1 cellular context compared by ENCODE assay signal in the genomic region with DNA sequence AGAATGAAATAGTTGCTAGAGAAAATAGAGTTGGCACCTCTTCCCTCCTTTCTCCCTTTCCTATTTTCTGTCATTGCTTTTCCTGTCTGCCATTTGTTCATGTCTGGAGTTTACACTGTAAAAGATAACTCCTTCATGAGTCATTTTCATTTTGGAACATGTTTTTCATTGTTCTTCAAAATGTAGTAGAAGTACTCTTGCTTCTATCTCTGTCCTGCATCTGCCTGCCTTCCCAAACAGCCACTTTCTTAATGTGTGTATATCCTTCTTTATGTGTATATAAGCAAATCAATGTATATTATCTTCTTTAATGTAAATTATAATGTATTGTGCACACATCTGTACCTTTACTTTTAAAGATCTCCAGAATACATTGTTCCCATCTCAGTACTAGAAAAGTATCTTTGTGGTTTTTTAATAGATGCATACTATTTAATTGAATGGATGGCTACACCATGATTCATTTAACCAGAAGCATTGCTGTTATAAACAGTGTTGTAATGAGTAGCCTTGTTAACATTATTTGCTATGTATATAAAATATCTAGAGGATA.
TF ChIP-seq lines count a peak whose summit lies in the region.

No MANE protein-coding gene starts in this region.

TF ChIP-seq in K562, 482 proteins besides CTCF, POLR2A, EP300 and RAD21 (continued from another document and continues in another):
- TF ChIP-seq, protein P1, sequence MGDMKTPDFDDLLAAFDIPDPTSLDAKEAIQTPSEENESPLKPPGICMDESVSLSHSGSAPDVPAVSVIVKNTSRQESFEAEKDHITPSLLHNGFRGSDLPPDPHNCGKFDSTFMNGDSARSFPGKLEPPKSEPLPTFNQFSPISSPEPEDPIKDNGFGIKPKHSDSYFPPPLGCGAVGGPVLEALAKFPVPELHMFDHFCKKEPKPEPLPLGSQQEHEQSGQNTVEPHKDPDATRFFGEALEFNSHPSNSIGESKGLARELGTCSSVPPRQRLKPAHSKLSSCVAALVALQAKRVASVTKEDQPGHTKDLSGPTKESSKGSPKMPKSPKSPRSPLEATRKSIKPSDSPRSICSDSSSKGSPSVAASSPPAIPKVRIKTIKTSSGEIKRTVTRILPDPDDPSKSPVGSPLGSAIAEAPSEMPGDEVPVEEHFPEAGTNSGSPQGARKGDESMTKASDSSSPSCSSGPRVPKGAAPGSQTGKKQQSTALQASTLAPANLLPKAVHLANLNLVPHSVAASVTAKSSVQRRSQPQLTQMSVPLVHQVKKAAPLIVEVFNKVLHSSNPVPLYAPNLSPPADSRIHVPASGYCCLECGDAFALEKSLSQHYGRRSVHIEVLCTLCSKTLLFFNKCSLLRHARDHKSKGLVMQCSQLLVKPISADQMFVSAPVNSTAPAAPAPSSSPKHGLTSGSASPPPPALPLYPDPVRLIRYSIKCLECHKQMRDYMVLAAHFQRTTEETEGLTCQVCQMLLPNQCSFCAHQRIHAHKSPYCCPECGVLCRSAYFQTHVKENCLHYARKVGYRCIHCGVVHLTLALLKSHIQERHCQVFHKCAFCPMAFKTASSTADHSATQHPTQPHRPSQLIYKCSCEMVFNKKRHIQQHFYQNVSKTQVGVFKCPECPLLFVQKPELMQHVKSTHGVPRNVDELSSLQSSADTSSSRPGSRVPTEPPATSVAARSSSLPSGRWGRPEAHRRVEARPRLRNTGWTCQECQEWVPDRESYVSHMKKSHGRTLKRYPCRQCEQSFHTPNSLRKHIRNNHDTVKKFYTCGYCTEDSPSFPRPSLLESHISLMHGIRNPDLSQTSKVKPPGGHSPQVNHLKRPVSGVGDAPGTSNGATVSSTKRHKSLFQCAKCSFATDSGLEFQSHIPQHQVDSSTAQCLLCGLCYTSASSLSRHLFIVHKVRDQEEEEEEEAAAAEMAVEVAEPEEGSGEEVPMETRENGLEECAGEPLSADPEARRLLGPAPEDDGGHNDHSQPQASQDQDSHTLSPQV (IDR thresholded peaks at IDR 0.05): peak; percentile 75
- no peak for TF ChIP-seq ZNF12 (CRISPR knock-in tag; IDR thresholded peaks at IDR 0.05)
- TF ChIP-seq CBX3 (IDR thresholded peaks at IDR 0.05; ENCODE audit: borderline replicate concordance in 1 of 2, low read length in 2 of 2): 0 out of 3 replicates have a peak, but pooled peaks of 1 of the 2 experiments have one; percentile 18
- no peak for TF ChIP-seq ZNF76 (CRISPR knock-in tag; IDR thresholded peaks at IDR 0.05; ENCODE audit: borderline replicate concordance)
- no peak for TF ChIP-seq KDM2B (CRISPR knock-in tag; IDR thresholded peaks at IDR 0.05)
- no peak for TF ChIP-seq SREBF2 (CRISPR knock-in tag; IDR thresholded peaks at IDR 0.05)
- TF ChIP-seq, protein P2, sequence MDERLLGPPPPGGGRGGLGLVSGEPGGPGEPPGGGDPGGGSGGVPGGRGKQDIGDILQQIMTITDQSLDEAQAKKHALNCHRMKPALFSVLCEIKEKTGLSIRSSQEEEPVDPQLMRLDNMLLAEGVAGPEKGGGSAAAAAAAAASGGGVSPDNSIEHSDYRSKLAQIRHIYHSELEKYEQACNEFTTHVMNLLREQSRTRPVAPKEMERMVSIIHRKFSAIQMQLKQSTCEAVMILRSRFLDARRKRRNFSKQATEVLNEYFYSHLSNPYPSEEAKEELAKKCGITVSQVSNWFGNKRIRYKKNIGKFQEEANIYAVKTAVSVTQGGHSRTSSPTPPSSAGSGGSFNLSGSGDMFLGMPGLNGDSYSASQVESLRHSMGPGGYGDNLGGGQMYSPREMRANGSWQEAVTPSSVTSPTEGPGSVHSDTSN (CRISPR knock-in tag; IDR thresholded peaks at IDR 0.05; ENCODE audit: low read depth): no peak
- TF ChIP-seq, protein P2 (tag; conservative IDR thresholded peaks at IDR 0.05; ENCODE audit: low read depth): 0 out of 2 replicates have a peak, but pooled peaks have one; percentile 12
- peak; percentile 55 to 66; a peak in 2 of 4 replicates for TF ChIP-seq FOXK2 (conservative IDR thresholded peaks at IDR 0.05 in 1 of 2, IDR thresholded peaks at IDR 0.05 in 1 of 2; ENCODE audit: low read depth in 2 of 2)
- TF ChIP-seq NCOR1 (IDR thresholded peaks at IDR 0.05): peak; percentile 78
- TF ChIP-seq, protein P3, sequence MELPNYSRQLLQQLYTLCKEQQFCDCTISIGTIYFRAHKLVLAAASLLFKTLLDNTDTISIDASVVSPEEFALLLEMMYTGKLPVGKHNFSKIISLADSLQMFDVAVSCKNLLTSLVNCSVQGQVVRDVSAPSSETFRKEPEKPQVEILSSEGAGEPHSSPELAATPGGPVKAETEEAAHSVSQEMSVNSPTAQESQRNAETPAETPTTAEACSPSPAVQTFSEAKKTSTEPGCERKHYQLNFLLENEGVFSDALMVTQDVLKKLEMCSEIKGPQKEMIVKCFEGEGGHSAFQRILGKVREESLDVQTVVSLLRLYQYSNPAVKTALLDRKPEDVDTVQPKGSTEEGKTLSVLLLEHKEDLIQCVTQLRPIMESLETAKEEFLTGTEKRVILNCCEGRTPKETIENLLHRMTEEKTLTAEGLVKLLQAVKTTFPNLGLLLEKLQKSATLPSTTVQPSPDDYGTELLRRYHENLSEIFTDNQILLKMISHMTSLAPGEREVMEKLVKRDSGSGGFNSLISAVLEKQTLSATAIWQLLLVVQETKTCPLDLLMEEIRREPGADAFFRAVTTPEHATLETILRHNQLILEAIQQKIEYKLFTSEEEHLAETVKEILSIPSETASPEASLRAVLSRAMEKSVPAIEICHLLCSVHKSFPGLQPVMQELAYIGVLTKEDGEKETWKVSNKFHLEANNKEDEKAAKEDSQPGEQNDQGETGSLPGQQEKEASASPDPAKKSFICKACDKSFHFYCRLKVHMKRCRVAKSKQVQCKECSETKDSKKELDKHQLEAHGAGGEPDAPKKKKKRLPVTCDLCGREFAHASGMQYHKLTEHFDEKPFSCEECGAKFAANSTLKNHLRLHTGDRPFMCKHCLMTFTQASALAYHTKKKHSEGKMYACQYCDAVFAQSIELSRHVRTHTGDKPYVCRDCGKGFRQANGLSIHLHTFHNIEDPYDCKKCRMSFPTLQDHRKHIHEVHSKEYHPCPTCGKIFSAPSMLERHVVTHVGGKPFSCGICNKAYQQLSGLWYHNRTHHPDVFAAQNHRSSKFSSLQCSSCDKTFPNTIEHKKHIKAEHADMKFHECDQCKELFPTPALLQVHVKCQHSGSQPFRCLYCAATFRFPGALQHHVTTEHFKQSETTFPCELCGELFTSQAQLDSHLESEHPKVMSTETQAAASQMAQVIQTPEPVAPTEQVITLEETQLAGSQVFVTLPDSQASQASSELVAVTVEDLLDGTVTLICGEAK (IDR thresholded peaks at IDR 0.05): 0 out of 2 replicates have a peak, but pooled peaks have one; percentile 13
- TF ChIP-seq, protein P3 (CRISPR knock-in tag; IDR thresholded peaks at IDR 0.05): no peak
- TF ChIP-seq CCAR2 (IDR thresholded peaks at IDR 0.05; ENCODE audit: low read depth, low read length): no peak
- TF ChIP-seq ZFPM2 (CRISPR knock-in tag; IDR thresholded peaks at IDR 0.05): no peak
- TF ChIP-seq, protein P4, sequence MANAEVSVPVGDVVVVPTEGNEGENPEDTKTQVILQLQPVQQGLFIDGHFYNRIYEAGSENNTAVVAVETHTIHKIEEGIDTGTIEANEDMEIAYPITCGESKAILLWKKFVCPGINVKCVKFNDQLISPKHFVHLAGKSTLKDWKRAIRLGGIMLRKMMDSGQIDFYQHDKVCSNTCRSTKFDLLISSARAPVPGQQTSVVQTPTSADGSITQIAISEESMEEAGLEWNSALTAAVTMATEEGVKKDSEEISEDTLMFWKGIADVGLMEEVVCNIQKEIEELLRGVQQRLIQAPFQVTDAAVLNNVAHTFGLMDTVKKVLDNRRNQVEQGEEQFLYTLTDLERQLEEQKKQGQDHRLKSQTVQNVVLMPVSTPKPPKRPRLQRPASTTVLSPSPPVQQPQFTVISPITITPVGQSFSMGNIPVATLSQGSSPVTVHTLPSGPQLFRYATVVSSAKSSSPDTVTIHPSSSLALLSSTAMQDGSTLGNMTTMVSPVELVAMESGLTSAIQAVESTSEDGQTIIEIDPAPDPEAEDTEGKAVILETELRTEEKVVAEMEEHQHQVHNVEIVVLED (CRISPR knock-in tag; IDR thresholded peaks at IDR 0.05): no peak
- TF ChIP-seq, protein P5, sequence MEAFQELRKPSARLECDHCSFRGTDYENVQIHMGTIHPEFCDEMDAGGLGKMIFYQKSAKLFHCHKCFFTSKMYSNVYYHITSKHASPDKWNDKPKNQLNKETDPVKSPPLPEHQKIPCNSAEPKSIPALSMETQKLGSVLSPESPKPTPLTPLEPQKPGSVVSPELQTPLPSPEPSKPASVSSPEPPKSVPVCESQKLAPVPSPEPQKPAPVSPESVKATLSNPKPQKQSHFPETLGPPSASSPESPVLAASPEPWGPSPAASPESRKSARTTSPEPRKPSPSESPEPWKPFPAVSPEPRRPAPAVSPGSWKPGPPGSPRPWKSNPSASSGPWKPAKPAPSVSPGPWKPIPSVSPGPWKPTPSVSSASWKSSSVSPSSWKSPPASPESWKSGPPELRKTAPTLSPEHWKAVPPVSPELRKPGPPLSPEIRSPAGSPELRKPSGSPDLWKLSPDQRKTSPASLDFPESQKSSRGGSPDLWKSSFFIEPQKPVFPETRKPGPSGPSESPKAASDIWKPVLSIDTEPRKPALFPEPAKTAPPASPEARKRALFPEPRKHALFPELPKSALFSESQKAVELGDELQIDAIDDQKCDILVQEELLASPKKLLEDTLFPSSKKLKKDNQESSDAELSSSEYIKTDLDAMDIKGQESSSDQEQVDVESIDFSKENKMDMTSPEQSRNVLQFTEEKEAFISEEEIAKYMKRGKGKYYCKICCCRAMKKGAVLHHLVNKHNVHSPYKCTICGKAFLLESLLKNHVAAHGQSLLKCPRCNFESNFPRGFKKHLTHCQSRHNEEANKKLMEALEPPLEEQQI (IDR thresholded peaks at IDR 0.05): peak; percentile 85
- TF ChIP-seq PML (IDR thresholded peaks at IDR 0.05; ENCODE audit: low read length): peak; percentile 53; the same call in 1 of the 2 replicates
- TF ChIP-seq, protein P6, sequence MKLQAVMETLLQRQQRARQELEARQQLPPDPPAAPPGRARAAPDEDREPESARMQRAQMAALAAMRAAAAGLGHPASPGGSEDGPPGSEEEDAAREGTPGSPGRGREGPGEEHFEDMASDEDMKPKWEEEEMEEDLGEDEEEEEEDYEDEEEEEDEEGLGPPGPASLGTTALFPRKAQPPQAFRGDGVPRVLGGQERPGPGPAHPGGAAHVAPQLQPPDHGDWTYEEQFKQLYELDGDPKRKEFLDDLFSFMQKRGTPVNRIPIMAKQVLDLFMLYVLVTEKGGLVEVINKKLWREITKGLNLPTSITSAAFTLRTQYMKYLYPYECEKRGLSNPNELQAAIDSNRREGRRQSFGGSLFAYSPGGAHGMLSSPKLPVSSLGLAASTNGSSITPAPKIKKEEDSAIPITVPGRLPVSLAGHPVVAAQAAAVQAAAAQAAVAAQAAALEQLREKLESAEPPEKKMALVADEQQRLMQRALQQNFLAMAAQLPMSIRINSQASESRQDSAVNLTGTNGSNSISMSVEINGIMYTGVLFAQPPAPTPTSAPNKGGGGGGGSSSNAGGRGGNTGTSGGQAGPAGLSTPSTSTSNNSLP (IDR thresholded peaks at IDR 0.05; ENCODE audit: borderline replicate concordance, low read depth, low read length): peak; percentile 80; the same call in 1 of the 2 replicates
- no peak for TF ChIP-seq MAZ (CRISPR knock-in tag; conservative IDR thresholded peaks at IDR 0.05 in 1 of 2, IDR thresholded peaks at IDR 0.05 in 1 of 2)
- peak; percentile 98 for TF ChIP-seq DPF2 (IDR thresholded peaks at IDR 0.05)
- peak in 1 of 2 experiments; percentile 80; a peak in 2 of 4 replicates for TF ChIP-seq ARNT (IDR thresholded peaks at IDR 0.05)
- TF ChIP-seq, protein P7, sequence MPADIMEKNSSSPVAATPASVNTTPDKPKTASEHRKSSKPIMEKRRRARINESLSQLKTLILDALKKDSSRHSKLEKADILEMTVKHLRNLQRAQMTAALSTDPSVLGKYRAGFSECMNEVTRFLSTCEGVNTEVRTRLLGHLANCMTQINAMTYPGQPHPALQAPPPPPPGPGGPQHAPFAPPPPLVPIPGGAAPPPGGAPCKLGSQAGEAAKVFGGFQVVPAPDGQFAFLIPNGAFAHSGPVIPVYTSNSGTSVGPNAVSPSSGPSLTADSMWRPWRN (IDR thresholded peaks at IDR 0.05; ENCODE audit: low read depth): peak; percentile 39; the same call in 1 of the 2 replicates
- TF ChIP-seq, protein P8, sequence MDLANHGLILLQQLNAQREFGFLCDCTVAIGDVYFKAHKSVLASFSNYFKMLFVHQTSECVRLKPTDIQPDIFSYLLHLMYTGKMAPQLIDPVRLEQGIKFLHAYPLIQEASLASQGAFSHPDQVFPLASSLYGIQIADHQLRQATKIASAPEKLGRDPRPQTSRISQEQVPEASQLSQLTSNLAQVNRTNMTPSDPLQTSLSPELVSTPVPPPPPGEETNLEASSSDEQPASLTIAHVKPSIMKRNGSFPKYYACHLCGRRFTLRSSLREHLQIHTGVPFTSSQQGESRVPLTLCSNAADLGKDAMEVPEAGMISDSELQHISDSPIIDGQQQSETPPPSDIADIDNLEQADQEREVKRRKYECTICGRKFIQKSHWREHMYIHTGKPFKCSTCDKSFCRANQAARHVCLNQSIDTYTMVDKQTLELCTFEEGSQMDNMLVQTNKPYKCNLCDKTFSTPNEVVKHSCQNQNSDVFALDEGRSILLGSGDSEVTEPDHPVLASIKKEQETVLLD (IDR thresholded peaks at IDR 0.05): 0 out of 2 replicates have a peak, but pooled peaks have one; percentile 45
- TF ChIP-seq ZNF408 (CRISPR knock-in tag; IDR thresholded peaks at IDR 0.05; ENCODE audit: low read depth): no peak
